Comparison of ENCODE assay signal across 9 cellular contexts in the genomic region with DNA sequence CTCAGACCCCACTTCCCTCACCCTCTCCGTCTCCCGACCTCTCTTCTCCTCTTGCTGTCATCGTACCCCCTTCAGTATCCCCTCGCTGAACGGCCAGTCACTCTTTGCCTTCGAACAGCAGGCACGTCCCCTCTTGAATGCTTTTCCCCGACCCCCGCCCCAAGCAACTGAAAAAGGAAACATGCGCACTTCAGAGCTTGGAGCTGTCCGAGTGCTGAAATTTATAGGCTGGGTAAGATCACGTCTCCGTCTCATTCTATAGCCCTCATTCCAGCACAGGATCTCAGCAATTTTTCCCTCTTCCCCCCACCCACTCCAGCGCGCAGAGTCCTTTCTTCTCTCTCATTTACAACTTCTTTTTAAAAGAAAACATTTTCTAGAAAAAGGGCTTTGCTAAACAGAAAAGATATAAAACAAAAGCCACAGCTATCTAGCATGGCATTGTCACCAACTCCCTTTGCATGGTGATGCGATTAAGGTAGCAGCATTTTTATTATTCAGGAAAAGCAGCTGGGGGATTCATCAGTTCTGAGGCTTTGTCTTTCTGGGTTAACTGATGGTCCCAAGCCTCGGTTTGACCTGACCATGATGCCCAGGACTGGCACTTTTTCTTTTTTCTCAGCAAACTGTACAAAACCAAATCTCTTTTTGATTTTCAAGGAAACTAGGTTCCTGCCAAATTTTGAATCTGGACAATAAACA. TPM values are rescaled to one million over a fixed set of nuclear protein-coding genes. Genes with fewer than 3 reads are reported as not detected.
DNase-seq lines count a peak whose midpoint lies in the region; ATAC-seq and TF ChIP-seq lines count a peak whose summit lies in the region.
"Had no signal": no experiment of that assay in that cellular context is flagged by ENCODE, and none has a peak within 500 bp of the region (broad histone marks: within the 10 kb centered on the region; RNA-seq: fewer than 3 reads in every experiment).

A gene (plus strand): TSS at position 249 of the 702 bp plus-strand sequence. CDS start 522 bp downstream, outside the sequence.

- H3K9me3 ChIP-seq in HUES48 (ENCODE audit: control insufficient read depth, insufficient read depth, low read length): no peaks in the 10 kb centered on the region
- H3K9me3 ChIP-seq: SJSA1 had no signal

- peaks cover 2% of the 10 kb centered on the region for H3K9me3 Mint-ChIP-seq in memory B cell

- H3K4me3 Mint-ChIP-seq in memory B cell: peak within 1 kb of the TSS; percentile 47

- no peak for TF ChIP-seq CTCF in BJ (IDR thresholded peaks at IDR 0.05; ENCODE audit: insufficient read depth, low read depth, low read length)
- no peak for TF ChIP-seq CTCF in astrocyte of the spinal cord (IDR thresholded peaks at IDR 0.05; ENCODE audit: low read depth, low read length)

- H3K27me3 Mint-ChIP-seq in memory B cell: peaks cover 7% of the 10 kb centered on the region

- H3K27ac ChIP-seq in HUES48 (ENCODE audit: low read depth, low read length): no peak within 1 kb of the TSS
- H3K27ac ChIP-seq: SJSA1 had no signal

- no peaks in the 10 kb centered on the region for H3K27me3 ChIP-seq in BJ (ENCODE audit: control insufficient read depth, insufficient read depth, low read length)
- no peaks in the 10 kb centered on the region; the same call in 1 of the 2 replicates for H3K27me3 ChIP-seq in HUES48 (ENCODE audit: control insufficient read depth, insufficient read depth, low read length)
- H3K27me3 ChIP-seq: SJSA1 had no signal

- CTCF ChIA-PET in BJ (lab: Yijun Ruan, JAX): interaction anchor here (0.6 to 1.4 kb wide), 6 partner anchors 33 to 446 kb away, joined by 3 to 4 read pairs (median 3); no protein-coding TSS in a partner anchor

- H3K4me3 ChIP-seq in BJ (ENCODE audit: low read depth, low read length) (peak within 1 kb of the TSS; percentile 36), HUES48 (ENCODE audit: low read depth, low read length) (peak within 1 kb of the TSS; percentile 56), astrocyte of the spinal cord (ENCODE audit: low read depth, low read length) (peak within 1 kb of the TSS; percentile 3)
- H3K4me3 ChIP-seq: SJSA1 had no signal

- H3K36me3 Mint-ChIP-seq in memory B cell: no peaks in the 10 kb centered on the region

- in situ Hi-C loops in astrocyte of the spinal cord (cut with HindIII; ENCODE audit: low sequenced_read_pairs): no loop called here

- DNase-seq in BJ (ENCODE audit: low read depth): no peak
- DNase-seq in astrocyte of the spinal cord (ENCODE audit: low read depth, low spot score): peak; percentile 25
- no peak for DNase-seq in memory B cell (ENCODE audit: low spot score in 2 of 2)
- no peak for DNase-seq in globus pallidus (ENCODE audit: low spot score)

- H3K9ac ChIP-seq in HUES48 (ENCODE audit: low read depth, low read length): no peak within 1 kb of the TSS

- peaks cover 10% of the 10 kb centered on the region for H3K4me1 ChIP-seq in HUES48 (ENCODE audit: control insufficient read depth, insufficient read depth, low read length)
- H3K4me1 ChIP-seq: SJSA1 had no signal

- POLR2A ChIA-PET in BJ (lab: Charles Lee): no interaction called here

- H3K4me1 Mint-ChIP-seq in memory B cell: peaks cover 3% of the 10 kb centered on the region

- H3K36me3 ChIP-seq in BJ (ENCODE audit: control insufficient read depth, insufficient read depth, low read length) (no peaks in the 10 kb centered on the region), HUES48 (ENCODE audit: control insufficient read depth, insufficient read depth, low read length) (no peaks in the 10 kb centered on the region)
- H3K36me3 ChIP-seq: SJSA1 had no signal

- ATAC-seq in memory B cell (ENCODE audit: low read depth) (no peak), GM19328 (IDR thresholded peaks at IDR 0.05; ENCODE audit: unreplicated experiment) (no peak), GM18868 (IDR thresholded peaks at IDR 0.05; ENCODE audit: unreplicated experiment) (no peak), GM21529 (IDR thresholded peaks at IDR 0.05; ENCODE audit: unreplicated experiment) (no peak)

- no peak within 1 kb of the TSS for H3K27ac Mint-ChIP-seq in memory B cell

RNA-seq across cellular contexts. Expression of the gene that starts here (rescaled TPM):
- polyA plus RNA-seq in BJ (2011; rRNA removed): not detected in 2 replicates
- not detected in 2 replicates for polyA minus RNA-seq in BJ (2011; rRNA and poly(A)+ RNA removed)

Comparison
In these comparisons a context has a peak if more than half of its experiments do, and no peak if none do; other contexts are left out.
1. H3K4me3 ChIP-seq: peak in every context shown above with its lines; median percentile 56 in HUES48; 36 in BJ; 3 in astrocyte of the spinal cord.